Comparison of ENCODE assay signal across 11 cellular contexts in the genomic region with DNA sequence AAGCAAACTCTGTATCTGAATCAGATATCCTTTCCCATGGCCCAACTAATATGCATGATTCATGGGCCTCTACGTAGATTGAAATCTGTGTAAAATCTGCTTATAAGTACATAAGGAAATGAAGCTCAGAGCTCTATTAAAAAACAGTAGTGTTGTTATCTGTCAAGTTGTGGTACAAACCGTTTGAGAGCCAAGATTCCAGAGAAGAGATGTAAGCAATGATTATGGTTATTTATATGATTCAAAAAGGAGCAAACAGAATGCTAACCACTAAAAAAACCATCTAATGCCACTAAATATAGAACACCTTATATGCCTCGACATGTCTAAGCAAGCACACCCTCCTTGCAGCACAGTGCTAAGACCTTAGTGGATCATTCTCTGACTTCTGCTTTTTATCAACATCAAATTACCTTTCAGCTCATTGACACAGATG. TPM values are rescaled to one million over a fixed set of nuclear protein-coding genes. Genes with fewer than 3 reads are reported as not detected.
A peak's percentile ranks its signal among the peaks of the same experiment; 100 is the strongest.
DNase-seq lines count a peak whose midpoint lies in the region; ATAC-seq and TF ChIP-seq lines count a peak whose summit lies in the region.
"Had no signal": no experiment of that assay in that cellular context is flagged by ENCODE, and none has a peak within 500 bp of the region (broad histone marks: within the 10 kb centered on the region; RNA-seq: fewer than 3 reads in every experiment).

No MANE protein-coding gene starts in this region.

- H3K4me3 ChIP-seq in epithelial cell of esophagus (ENCODE audit: low read length) = no peak overlapping the region
- H3K4me3 ChIP-seq: lower lobe of right lung, right lobe of liver had no signal

- DNase-seq in A172 (ENCODE audit: low spot score) (peak; percentile 77), GM10266 (ENCODE audit: extremely low spot score) (peak; percentile 26), epithelial cell of esophagus (ENCODE audit: low read depth) (peak; percentile 93), putamen (ENCODE audit: low spot score) (no peak), T-helper 9 cell (no peak), mucosa of gallbladder (ENCODE audit: low spot score) (no peak)
- DNase-seq: amygdala, lower lobe of right lung, right lobe of liver had no signal

- TF ChIP-seq CTCF in GM10266 (IDR thresholded peaks at IDR 0.05; ENCODE audit: control insufficient read depth, insufficient read depth, low read depth, missing control alignments) (no peak), epithelial cell of esophagus (IDR thresholded peaks at IDR 0.05; ENCODE audit: insufficient read depth, low read depth, low read length, missing control alignments) (no peak)

- ATAC-seq in SK-N-SH treated with all-trans-retinoic acid at 6 μM for 48 hours = peak; percentile 90
- ATAC-seq in HG03354 (IDR thresholded peaks at IDR 0.05; ENCODE audit: poor library complexity, severe bottlenecking, unreplicated experiment) = no peak
- ATAC-seq: lower lobe of right lung, right lobe of liver had no signal

TF ChIP-seq in SK-N-SH treated with all-trans-retinoic acid at 6 μM for 48 hours, 23 proteins besides CTCF, POLR2A, EP300 and RAD21:
- TF ChIP-seq, protein P1, sequence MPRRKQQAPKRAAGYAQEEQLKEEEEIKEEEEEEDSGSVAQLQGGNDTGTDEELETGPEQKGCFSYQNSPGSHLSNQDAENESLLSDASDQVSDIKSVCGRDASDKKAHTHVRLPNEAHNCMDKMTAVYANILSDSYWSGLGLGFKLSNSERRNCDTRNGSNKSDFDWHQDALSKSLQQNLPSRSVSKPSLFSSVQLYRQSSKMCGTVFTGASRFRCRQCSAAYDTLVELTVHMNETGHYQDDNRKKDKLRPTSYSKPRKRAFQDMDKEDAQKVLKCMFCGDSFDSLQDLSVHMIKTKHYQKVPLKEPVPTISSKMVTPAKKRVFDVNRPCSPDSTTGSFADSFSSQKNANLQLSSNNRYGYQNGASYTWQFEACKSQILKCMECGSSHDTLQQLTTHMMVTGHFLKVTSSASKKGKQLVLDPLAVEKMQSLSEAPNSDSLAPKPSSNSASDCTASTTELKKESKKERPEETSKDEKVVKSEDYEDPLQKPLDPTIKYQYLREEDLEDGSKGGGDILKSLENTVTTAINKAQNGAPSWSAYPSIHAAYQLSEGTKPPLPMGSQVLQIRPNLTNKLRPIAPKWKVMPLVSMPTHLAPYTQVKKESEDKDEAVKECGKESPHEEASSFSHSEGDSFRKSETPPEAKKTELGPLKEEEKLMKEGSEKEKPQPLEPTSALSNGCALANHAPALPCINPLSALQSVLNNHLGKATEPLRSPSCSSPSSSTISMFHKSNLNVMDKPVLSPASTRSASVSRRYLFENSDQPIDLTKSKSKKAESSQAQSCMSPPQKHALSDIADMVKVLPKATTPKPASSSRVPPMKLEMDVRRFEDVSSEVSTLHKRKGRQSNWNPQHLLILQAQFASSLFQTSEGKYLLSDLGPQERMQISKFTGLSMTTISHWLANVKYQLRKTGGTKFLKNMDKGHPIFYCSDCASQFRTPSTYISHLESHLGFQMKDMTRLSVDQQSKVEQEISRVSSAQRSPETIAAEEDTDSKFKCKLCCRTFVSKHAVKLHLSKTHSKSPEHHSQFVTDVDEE (CRISPR knock-in tag; IDR thresholded peaks at IDR 0.05) = no peak
- no peak for TF ChIP-seq ARNTL (CRISPR knock-in tag; IDR thresholded peaks at IDR 0.05; ENCODE audit: borderline replicate concordance, low read depth)
- TF ChIP-seq, protein P2, sequence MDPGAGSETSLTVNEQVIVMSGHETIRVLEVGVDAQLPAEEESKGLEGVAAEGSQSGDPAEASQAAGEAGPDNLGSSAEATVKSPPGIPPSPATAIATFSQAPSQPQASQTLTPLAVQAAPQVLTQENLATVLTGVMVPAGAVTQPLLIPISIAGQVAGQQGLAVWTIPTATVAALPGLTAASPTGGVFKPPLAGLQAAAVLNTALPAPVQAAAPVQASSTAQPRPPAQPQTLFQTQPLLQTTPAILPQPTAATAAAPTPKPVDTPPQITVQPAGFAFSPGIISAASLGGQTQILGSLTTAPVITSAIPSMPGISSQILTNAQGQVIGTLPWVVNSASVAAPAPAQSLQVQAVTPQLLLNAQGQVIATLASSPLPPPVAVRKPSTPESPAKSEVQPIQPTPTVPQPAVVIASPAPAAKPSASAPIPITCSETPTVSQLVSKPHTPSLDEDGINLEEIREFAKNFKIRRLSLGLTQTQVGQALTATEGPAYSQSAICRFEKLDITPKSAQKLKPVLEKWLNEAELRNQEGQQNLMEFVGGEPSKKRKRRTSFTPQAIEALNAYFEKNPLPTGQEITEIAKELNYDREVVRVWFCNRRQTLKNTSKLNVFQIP (CRISPR knock-in tag; IDR thresholded peaks at IDR 0.05; ENCODE audit: borderline replicate concordance, low read depth) = no peak
- peak; percentile 84 for TF ChIP-seq ZNF70 (CRISPR knock-in tag; IDR thresholded peaks at IDR 0.05)
- TF ChIP-seq, protein P3, sequence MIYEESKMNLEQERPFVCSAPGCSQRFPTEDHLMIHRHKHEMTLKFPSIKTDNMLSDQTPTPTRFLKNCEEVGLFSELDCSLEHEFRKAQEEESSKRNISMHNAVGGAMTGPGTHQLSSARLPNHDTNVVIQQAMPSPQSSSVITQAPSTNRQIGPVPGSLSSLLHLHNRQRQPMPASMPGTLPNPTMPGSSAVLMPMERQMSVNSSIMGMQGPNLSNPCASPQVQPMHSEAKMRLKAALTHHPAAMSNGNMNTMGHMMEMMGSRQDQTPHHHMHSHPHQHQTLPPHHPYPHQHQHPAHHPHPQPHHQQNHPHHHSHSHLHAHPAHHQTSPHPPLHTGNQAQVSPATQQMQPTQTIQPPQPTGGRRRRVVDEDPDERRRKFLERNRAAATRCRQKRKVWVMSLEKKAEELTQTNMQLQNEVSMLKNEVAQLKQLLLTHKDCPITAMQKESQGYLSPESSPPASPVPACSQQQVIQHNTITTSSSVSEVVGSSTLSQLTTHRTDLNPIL (CRISPR knock-in tag; IDR thresholded peaks at IDR 0.05; ENCODE audit: low read depth) = 0 out of 2 replicates have a peak, but pooled peaks have one; percentile 35
- peak; percentile 84 for TF ChIP-seq ISL1 (CRISPR knock-in tag; IDR thresholded peaks at IDR 0.05)
- TF ChIP-seq ZFP3 (CRISPR knock-in tag; IDR thresholded peaks at IDR 0.05) = no peak
- TF ChIP-seq GLIS3 (CRISPR knock-in tag; IDR thresholded peaks at IDR 0.05) = no peak
- TF ChIP-seq ESRRG (CRISPR knock-in tag; IDR thresholded peaks at IDR 0.05) = no peak
- TF ChIP-seq TCF4 (CRISPR knock-in tag; IDR thresholded peaks at IDR 0.05; ENCODE audit: borderline replicate concordance) = no peak

RNA-seq across cellular contexts. Expression of a gene that starts 26.6 kb away (rescaled TPM):
- 21.0 and 24.9 TPM in 2 replicates for total RNA-seq in A172 (2014; rRNA removed; shearing (Covaris generic))
- 15.4 TPM for total RNA-seq in mucosa of gallbladder

RNA-seq across cellular contexts. Expression of a gene that starts 35.2 kb away (rescaled TPM):
- 3.7 and 9.3 TPM in 2 replicates for total RNA-seq in A172 (2014; rRNA removed; shearing (Covaris generic))
- 0.40 TPM for total RNA-seq in mucosa of gallbladder
- total RNA-seq: lower lobe of right lung had no signal

RNA-seq across cellular contexts. Expression of a gene that starts 44.7 kb away (rescaled TPM):
- total RNA-seq in A172 (2014; rRNA removed; shearing (Covaris generic)) = 102 and 105 TPM in 2 replicates
- 23.3 TPM for total RNA-seq in mucosa of gallbladder

Comparison
In these comparisons a context has a peak if more than half of its experiments do, and no peak if none do; other contexts are left out.
1. DNase-seq: peak in A172 (single experiment), GM10266 (single experiment) and epithelial cell of esophagus (single experiment); none in putamen (single experiment), T-helper 9 cell (single experiment) and mucosa of gallbladder (single experiment).